In the genomic region with DNA sequence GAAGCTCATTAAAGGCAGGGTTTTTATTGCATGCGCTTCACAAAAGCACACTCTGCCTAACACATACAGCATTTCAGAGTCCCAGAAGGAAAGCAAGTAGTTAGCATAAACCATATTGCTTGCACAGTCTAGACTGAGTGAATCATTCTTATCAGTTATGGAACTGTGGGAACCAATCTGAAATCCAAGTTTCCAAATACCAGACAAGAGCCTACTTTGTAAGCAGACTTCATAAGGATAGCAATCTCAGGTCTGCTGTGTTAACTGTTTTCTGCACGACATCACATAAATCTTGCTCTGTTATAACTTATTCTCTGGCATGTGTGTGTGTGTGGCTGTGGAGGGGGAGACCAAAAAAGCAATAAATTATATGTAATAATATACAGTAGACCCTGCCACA, we compare ENCODE assay signal across 1 cellular context.
TF ChIP-seq lines count a peak whose summit lies in the region.

No MANE protein-coding gene starts in this region.

TF ChIP-seq in HEK293T, 16 proteins besides CTCF, POLR2A, EP300 and RAD21 (continued from another document):
- TF ChIP-seq, protein P1, sequence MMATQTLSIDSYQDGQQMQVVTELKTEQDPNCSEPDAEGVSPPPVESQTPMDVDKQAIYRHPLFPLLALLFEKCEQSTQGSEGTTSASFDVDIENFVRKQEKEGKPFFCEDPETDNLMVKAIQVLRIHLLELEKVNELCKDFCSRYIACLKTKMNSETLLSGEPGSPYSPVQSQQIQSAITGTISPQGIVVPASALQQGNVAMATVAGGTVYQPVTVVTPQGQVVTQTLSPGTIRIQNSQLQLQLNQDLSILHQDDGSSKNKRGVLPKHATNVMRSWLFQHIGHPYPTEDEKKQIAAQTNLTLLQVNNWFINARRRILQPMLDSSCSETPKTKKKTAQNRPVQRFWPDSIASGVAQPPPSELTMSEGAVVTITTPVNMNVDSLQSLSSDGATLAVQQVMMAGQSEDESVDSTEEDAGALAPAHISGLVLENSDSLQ (IDR thresholded peaks at IDR 0.05): peak; percentile 55
- TF ChIP-seq FOXM1 (IDR thresholded peaks at IDR 0.05; ENCODE audit: borderline replicate concordance) (no peak), L3MBTL2 (conservative IDR thresholded peaks at IDR 0.05) (no peak), ZNF384 (IDR thresholded peaks at IDR 0.05) (no peak), SP1 (IDR thresholded peaks at IDR 0.05) (no peak)
